In genomic region chr2:70011786-70012185, GRCh38 we compare ENCODE assay signal across 24 cellular contexts.
"Had no signal": no experiment of that assay in that cellular context is flagged by ENCODE, and none has a peak within 500 bp of the region (broad histone marks: within the 10 kb centered on the region; RNA-seq: fewer than 3 reads in every experiment).

No MANE protein-coding gene starts in this region.

- ATAC-seq: effector memory CD8-positive, alpha-beta T cell; gastroesophageal sphincter; left lobe of liver; mucosa of descending colon; natural killer cell; psoas muscle; right lobe of liver; stimulated activated memory B cell treated with anti-CD40 and anti-IgM and Interleukin-4, amounts not matched to agents 10 μg/mL and 1 μg/mL and 100 μg/mL, for 72 hours had no signal

- H3K9me3 ChIP-seq: esophagus squamous epithelium, gastroesophageal sphincter, mucosa of descending colon, psoas muscle, right lobe of liver, stomach, thoracic aorta, uterus had no signal

- H3K9me3 Mint-ChIP-seq: effector memory CD8-positive, alpha-beta T cell; natural killer cell; stimulated activated memory B cell treated with anti-CD40 and anti-IgM and Interleukin-4, amounts not matched to agents 10 μg/mL and 1 μg/mL and 100 μg/mL, for 72 hours had no signal

- H3K4me1 ChIP-seq: gastroesophageal sphincter, parathyroid adenoma, psoas muscle, uterus had no signal

- H3K4me1 Mint-ChIP-seq: neural crest cell had no signal

- H3K27me3 ChIP-seq: esophagus squamous epithelium, gastroesophageal sphincter, right lobe of liver, stomach, uterus had no signal

- H3K4me3 ChIP-seq: esophagus squamous epithelium, gastroesophageal sphincter, mucosa of descending colon, psoas muscle, right lobe of liver, stomach, thoracic aorta, uterus had no signal

- H3K27ac Mint-ChIP-seq: stimulated activated memory B cell treated with anti-CD40 and anti-IgM and Interleukin-4, amounts not matched to agents 10 μg/mL and 1 μg/mL and 100 μg/mL, for 72 hours had no signal

- H3K36me3 ChIP-seq: right lobe of liver, thoracic aorta, uterus had no signal

- DNase-seq: effector memory CD8-positive, alpha-beta T cell; esophagus squamous epithelium; foreskin fibroblast; glutamatergic neuron; islet precursor cell; mammary epithelial cell; mucosa of descending colon; natural killer cell; occipital lobe; psoas muscle; retina; stimulated activated CD4-positive, alpha-beta T cell treated with anti-CD3 and anti-CD28 coated beads, Interleukin-4, amount 100 ng/mL, for 1 hour; stimulated activated CD8-positive, alpha-beta memory T cell treated with anti-CD3 and anti-CD28 coated beads, Interleukin-4, amount 100 ng/mL, for 48 hours; stomach; substantia nigra; trophoblast cell; uterus had no signal

- H3K27ac ChIP-seq: gastroesophageal sphincter, parathyroid adenoma, psoas muscle, right lobe of liver, thoracic aorta, uterus had no signal

- H3K4me3 Mint-ChIP-seq: effector memory CD8-positive, alpha-beta T cell; natural killer cell; neural crest cell; stimulated activated memory B cell treated with anti-CD40 and anti-IgM and Interleukin-4, amounts not matched to agents 10 μg/mL and 1 μg/mL and 100 μg/mL, for 72 hours had no signal

- H3K27me3 Mint-ChIP-seq: effector memory CD8-positive, alpha-beta T cell; stimulated activated memory B cell treated with anti-CD40 and anti-IgM and Interleukin-4, amounts not matched to agents 10 μg/mL and 1 μg/mL and 100 μg/mL, for 72 hours had no signal
